10 cellular contexts compared by ENCODE assay signal in genomic region chr2:25419678-25420242, GRCh38.
DNase-seq lines count a peak whose midpoint lies in the region; ATAC-seq and TF ChIP-seq lines count a peak whose summit lies in the region.
"Had no signal": no experiment of that assay in that cellular context is flagged by ENCODE, and none has a peak within 500 bp of the region (broad histone marks: within the 10 kb centered on the region; RNA-seq: fewer than 3 reads in every experiment).

No MANE protein-coding gene starts in this region.

- in situ Hi-C loops in HAP-1 (cut with MboI; ENCODE audit: low sequenced_read_pairs), result no loop called here

- H3K4me3 ChIP-seq in ascending aorta, result no peak overlapping the region
- H3K4me3 ChIP-seq in HAP-1, result no peak overlapping the region
- H3K4me3 ChIP-seq: SJSA1 had no signal

- no peaks in the 10 kb centered on the region for H3K27me3 ChIP-seq in ascending aorta
- H3K27me3 ChIP-seq in HAP-1 (ENCODE audit: low read depth), result no peaks in the 10 kb centered on the region
- H3K27me3 ChIP-seq: SJSA1 had no signal

- intact Hi-C loops in ascending aorta (cut with DNase I), result no loop called here

- H3K9me3 ChIP-seq in ascending aorta (no peaks in the 10 kb centered on the region), HAP-1 (no peaks in the 10 kb centered on the region)
- H3K9me3 ChIP-seq: SJSA1 had no signal

- TF ChIP-seq CTCF in ascending aorta (IDR thresholded peaks at IDR 0.05), result no peak

- no peaks in the 10 kb centered on the region for H3K4me1 ChIP-seq in ascending aorta
- H3K4me1 ChIP-seq in HAP-1, result no peaks in the 10 kb centered on the region
- H3K4me1 ChIP-seq: SJSA1 had no signal

- DNase-seq in CD1c-positive myeloid dendritic cell (ENCODE audit: extremely low spot score), result peak; percentile 57
- peak; percentile 84 for DNase-seq in NOMO-1 treated with DMSO at 0.1 percent for 48 hours (lab: John Stamatoyannopoulos, UW; ENCODE audit: unreplicated experiment)
- no peak for DNase-seq in ascending aorta (ENCODE audit: low spot score in 2 of 2)
- DNase-seq in HAP-1 (ENCODE audit: low spot score in 2 of 2), result no peak
- no peak for DNase-seq in SK-N-DZ (ENCODE audit: low spot score)
- DNase-seq in NCI-H1105 treated with DMSO at 0.1 percent for 48 hours (lab: John Stamatoyannopoulos, UW), result no peak
- DNase-seq: activated naive CD4-positive, alpha-beta T cell treated with anti-CD3 and anti-CD28 coated beads, Interleukin-2, amount 10 ng/mL, durations not matched to agents 7 days and 5 days had no signal

- ATAC-seq in HG02885 (IDR thresholded peaks at IDR 0.05; ENCODE audit: poor library complexity, unreplicated experiment), result peak; percentile 67

- H3K27ac ChIP-seq in ascending aorta, result no peak overlapping the region
- H3K27ac ChIP-seq: SJSA1 had no signal

- H3K36me3 ChIP-seq in ascending aorta (peaks cover 0 to 11% of the 10 kb centered on the region in 2 donors), HAP-1 (replicated peaks) (no peaks in the 10 kb centered on the region)
- H3K36me3 ChIP-seq: SJSA1 had no signal

- peak; percentile 66 for TF ChIP-seq POLR2A in GM19193 (IDR thresholded peaks at IDR 0.05; ENCODE audit: extremely low read depth, insufficient read depth, insufficient read length)

Comparison
In these comparisons a context has a peak if more than half of its experiments do, and no peak if none do; other contexts are left out.
1. DNase-seq: peak in CD1c-positive myeloid dendritic cell (single experiment) and NOMO-1 treated with DMSO at 0.1 percent for 48 hours (single experiment); none in ascending aorta (0 of 2), HAP-1 (0 of 2), SK-N-DZ (single experiment) and NCI-H1105 treated with DMSO at 0.1 percent for 48 hours (single experiment).